ENCODE assay signal across 1 cellular context in the genomic region with DNA sequence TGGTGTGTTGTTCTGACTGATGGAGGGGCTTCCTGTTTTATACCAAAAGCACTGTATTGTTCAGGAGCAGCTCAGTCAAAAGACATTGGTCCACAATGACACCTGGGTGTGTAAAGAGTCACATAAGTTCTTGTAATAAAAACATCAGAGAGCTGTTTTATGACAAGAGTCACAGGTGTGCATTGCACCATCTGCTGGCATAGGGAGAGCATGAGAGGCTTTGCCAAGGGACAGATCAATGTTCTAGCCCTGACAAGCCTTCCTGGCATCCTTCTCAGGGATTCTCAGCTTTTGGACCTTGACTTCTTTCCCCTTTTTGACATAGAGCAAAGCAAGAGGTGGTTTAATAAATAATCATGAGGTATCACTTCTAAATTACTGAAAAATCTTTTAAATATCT.
TF ChIP-seq lines count a peak whose summit lies in the region.

No MANE protein-coding gene starts in this region.

TF ChIP-seq in Ishikawa, 13 proteins besides CTCF, POLR2A, EP300 and RAD21 (continued from another document):
- TF ChIP-seq, protein P1, sequence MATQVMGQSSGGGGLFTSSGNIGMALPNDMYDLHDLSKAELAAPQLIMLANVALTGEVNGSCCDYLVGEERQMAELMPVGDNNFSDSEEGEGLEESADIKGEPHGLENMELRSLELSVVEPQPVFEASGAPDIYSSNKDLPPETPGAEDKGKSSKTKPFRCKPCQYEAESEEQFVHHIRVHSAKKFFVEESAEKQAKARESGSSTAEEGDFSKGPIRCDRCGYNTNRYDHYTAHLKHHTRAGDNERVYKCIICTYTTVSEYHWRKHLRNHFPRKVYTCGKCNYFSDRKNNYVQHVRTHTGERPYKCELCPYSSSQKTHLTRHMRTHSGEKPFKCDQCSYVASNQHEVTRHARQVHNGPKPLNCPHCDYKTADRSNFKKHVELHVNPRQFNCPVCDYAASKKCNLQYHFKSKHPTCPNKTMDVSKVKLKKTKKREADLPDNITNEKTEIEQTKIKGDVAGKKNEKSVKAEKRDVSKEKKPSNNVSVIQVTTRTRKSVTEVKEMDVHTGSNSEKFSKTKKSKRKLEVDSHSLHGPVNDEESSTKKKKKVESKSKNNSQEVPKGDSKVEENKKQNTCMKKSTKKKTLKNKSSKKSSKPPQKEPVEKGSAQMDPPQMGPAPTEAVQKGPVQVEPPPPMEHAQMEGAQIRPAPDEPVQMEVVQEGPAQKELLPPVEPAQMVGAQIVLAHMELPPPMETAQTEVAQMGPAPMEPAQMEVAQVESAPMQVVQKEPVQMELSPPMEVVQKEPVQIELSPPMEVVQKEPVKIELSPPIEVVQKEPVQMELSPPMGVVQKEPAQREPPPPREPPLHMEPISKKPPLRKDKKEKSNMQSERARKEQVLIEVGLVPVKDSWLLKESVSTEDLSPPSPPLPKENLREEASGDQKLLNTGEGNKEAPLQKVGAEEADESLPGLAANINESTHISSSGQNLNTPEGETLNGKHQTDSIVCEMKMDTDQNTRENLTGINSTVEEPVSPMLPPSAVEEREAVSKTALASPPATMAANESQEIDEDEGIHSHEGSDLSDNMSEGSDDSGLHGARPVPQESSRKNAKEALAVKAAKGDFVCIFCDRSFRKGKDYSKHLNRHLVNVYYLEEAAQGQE (IDR thresholded peaks at IDR 0.05; ENCODE audit: low read depth): no peak
- TF ChIP-seq, protein P2, sequence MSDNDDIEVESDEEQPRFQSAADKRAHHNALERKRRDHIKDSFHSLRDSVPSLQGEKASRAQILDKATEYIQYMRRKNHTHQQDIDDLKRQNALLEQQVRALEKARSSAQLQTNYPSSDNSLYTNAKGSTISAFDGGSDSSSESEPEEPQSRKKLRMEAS (IDR thresholded peaks at IDR 0.05): no peak
- TF ChIP-seq YY1 (IDR thresholded peaks at IDR 0.05; ENCODE audit: low read depth) (no peak), CEBPB (IDR thresholded peaks at IDR 0.05) (no peak), EGR1 (IDR thresholded peaks at IDR 0.05) (no peak), CREB1 (IDR thresholded peaks at IDR 0.05; ENCODE audit: low read depth) (no peak)
- TF ChIP-seq, protein P3, sequence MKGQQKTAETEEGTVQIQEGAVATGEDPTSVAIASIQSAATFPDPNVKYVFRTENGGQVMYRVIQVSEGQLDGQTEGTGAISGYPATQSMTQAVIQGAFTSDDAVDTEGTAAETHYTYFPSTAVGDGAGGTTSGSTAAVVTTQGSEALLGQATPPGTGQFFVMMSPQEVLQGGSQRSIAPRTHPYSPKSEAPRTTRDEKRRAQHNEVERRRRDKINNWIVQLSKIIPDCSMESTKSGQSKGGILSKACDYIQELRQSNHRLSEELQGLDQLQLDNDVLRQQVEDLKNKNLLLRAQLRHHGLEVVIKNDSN (IDR thresholded peaks at IDR 0.05): no peak
